Comparison of ENCODE assay signal across 18 cellular contexts in the genomic region with DNA sequence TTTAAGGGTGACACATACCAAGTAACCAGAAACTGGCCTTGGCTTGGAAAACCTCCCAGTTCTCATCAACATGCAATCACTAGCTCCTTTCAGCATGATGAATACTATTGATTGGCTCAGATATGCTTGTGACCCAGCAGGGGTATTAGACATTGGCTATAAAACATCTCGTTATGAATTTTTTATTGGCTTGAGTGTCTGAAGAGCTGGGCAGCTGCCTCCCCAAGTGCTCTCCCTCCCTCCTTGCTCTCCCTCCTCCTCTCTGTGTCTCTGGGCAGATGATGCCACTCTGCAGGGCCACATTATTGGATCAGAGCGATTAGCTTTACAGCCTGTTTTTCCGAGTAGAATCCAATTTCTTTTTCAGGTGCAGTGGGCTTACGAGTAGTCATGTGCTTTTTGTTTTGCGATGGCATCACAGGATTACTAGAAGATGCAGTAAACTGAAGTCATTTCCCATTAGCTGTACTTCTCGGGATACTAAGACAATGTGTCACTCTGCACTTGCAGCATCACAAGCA.
A peak's percentile ranks its signal among the peaks of the same experiment; 100 is the strongest.
DNase-seq lines count a peak whose midpoint lies in the region; ATAC-seq and TF ChIP-seq lines count a peak whose summit lies in the region.
"Had no signal": no experiment of that assay in that cellular context is flagged by ENCODE, and none has a peak within 500 bp of the region (broad histone marks: within the 10 kb centered on the region; RNA-seq: fewer than 3 reads in every experiment).

No MANE protein-coding gene starts in this region.

- peak; percentile 34 for DNase-seq in AG08396 (ENCODE audit: low spot score)
- peak; percentile 34 for DNase-seq in HS-5 (ENCODE audit: low read depth)
- peak; percentile 36 to 77 for DNase-seq in SJCRH30
- DNase-seq in fibroblast of the aortic adventitia (ENCODE audit: low read depth) = peak; percentile 35
- no peak for DNase-seq in GM13976 (ENCODE audit: low spot score)
- DNase-seq: activated CD4-positive, alpha-beta T cell treated with anti-CD3 and anti-CD28 coated beads, Interleukin-2, amount 50 U/mL, for 48 hours; AML-193; brain microvascular endothelial cell; effector CD8-positive, alpha-beta T cell; left cardiac atrium; naive B cell; RPMI8226; stimulated activated CD4-positive, alpha-beta T cell treated with anti-CD3 and anti-CD28 coated beads, Interleukin-2, amount 100 ng/mL, for 48 hours had no signal

- in situ Hi-C loops in GM13976 (cut with MboI; ENCODE audit: low sequenced_read_pairs, unreplicated experiment) = no loop called here

- peak overlapping the region; percentile 98 for H3K27ac ChIP-seq in SJCRH30
- H3K27ac ChIP-seq: brain microvascular endothelial cell, HL-60 had no signal

- TF ChIP-seq CTCF in fibroblast of the aortic adventitia (IDR thresholded peaks at IDR 0.05; ENCODE audit: insufficient read depth, low read length) = no peak
- TF ChIP-seq CTCF in GM13976 (IDR thresholded peaks at IDR 0.05; ENCODE audit: borderline replicate concordance, control extremely low read depth, extremely low read depth, insufficient read depth, missing control alignments) = no peak

- no peaks in the 10 kb centered on the region for H3K36me3 ChIP-seq in SJCRH30
- H3K36me3 ChIP-seq: brain microvascular endothelial cell had no signal

- no peak overlapping the region for H3K4me3 ChIP-seq in SJCRH30
- no peak overlapping the region for H3K4me3 ChIP-seq in fibroblast of the aortic adventitia (ENCODE audit: low read depth, low read length)

- no peaks in the 10 kb centered on the region for H3K27me3 ChIP-seq in SJCRH30

- peaks cover 75% of the 10 kb centered on the region for H3K4me1 ChIP-seq in SJCRH30

- ATAC-seq in GM21526 (IDR thresholded peaks at IDR 0.05; ENCODE audit: low FRiP score, unreplicated experiment) = no peak
- no peak for ATAC-seq in HG03565 (IDR thresholded peaks at IDR 0.05; ENCODE audit: unreplicated experiment)
- no peak for ATAC-seq in HG03039 (IDR thresholded peaks at IDR 0.05; ENCODE audit: unreplicated experiment)
- ATAC-seq: left cardiac atrium; stimulated activated effector memory CD8-positive, alpha-beta T cell treated with anti-CD3 and anti-CD28 coated beads, Interleukin-12 subunit alpha, Interleukin-12 subunit beta, amount 100 ng/mL, for 72 hours had no signal

- H3K9me3 ChIP-seq in SJCRH30 (replicated peaks) = no peaks in the 10 kb centered on the region; the same call in 1 of the 2 replicates
